ENCODE assay signal across 21 cellular contexts in the genomic region with DNA sequence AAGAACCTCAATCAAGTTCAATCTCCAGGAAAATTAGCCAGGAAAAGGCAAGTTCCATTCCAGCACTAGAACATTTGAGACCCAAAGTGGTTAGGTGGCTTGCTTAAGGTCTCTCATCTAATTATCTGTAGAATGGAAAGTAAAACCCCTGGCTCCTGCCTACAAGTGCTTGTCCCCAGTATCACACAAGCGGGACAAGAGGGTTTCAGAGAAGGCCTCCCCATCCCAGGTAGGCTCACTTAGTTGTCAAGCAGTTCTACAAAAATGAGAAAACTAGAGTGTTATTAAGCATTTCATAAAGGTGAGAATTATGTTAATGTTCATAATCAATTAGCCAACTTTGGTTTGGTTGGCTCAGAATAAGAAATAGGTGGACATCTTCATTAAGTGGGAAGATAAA. TPM values are rescaled to one million over a fixed set of nuclear protein-coding genes. Genes with fewer than 3 reads are reported as not detected.
DNase-seq lines count a peak whose midpoint lies in the region; ATAC-seq, FAIRE-seq and TF ChIP-seq lines count a peak whose summit lies in the region.
"Had no signal": no experiment of that assay in that cellular context is flagged by ENCODE, and none has a peak within 500 bp of the region (broad histone marks: within the 10 kb centered on the region; RNA-seq: fewer than 3 reads in every experiment).

No MANE protein-coding gene starts in this region.

- ATAC-seq in GM12878 (peak; percentile 12; the same call in 1 of the 3 replicates), GM19455 (IDR thresholded peaks at IDR 0.05; ENCODE audit: unreplicated experiment) (no peak)
- ATAC-seq: A549 had no signal

- intact Hi-C loops in GM12878 (cut with micrococcal nuclease; ENCODE audit: unreplicated experiment): no loop called here

- POLR2A ChIA-PET in GM12878 (lab: Charles Lee): interaction anchor here (0.6 to 19.8 kb wide), 3 partner anchors 9 to 40 kb away, joined by 4 to 415 read pairs (median 6); no protein-coding TSS in a partner anchor

- TF ChIP-seq CTCF in GM12865 (IDR thresholded peaks at IDR 0.05; ENCODE audit: insufficient read depth, low read depth, low read length, missing control alignments) (no peak), OCI-LY1 (IDR thresholded peaks at IDR 0.05; ENCODE audit: low read length) (no peak), GM12878 (IDR thresholded peaks at IDR 0.05 in 2 of 3, conservative IDR thresholded peaks at IDR 0.05 in 1 of 3; ENCODE audit: control insufficient read depth in 2 of 3, extremely low read depth in 1 of 3, insufficient read depth in 1 of 3, low read depth in 3 of 3, low read length in 3 of 3) (no peak)

- H3K9me2 ChIP-seq in OCI-LY1 (ENCODE audit: low read depth, low read length): no peaks in the 10 kb centered on the region

- TF ChIP-seq EP300 in GM12878 (IDR thresholded peaks at IDR 0.05; ENCODE audit: borderline replicate concordance in 1 of 2, control insufficient read depth in 1 of 2, low read depth in 2 of 2, low read length in 2 of 2): no peak

- H3K9me3 ChIP-seq in BLaER1 (peaks cover 19% of the 10 kb centered on the region; the same call in 1 of the 2 replicates), OCI-LY1 (ENCODE audit: low read length) (no peaks in the 10 kb centered on the region), GM12878 (replicated peaks; ENCODE audit: control insufficient read depth, insufficient read depth, low read length) (no peaks in the 10 kb centered on the region)
- H3K9me3 ChIP-seq: A549, HAP-1, Peyer's patch had no signal

- no peak for TF ChIP-seq RAD21 in GM12878 (IDR thresholded peaks at IDR 0.05; ENCODE audit: insufficient read depth, low read depth, low read length)

- peaks cover 7% of the 10 kb centered on the region; the same call in 1 of the 2 replicates for H3F3A ChIP-seq in OCI-LY1 (ENCODE audit: insufficient read depth, low read length)

- H2AFZ ChIP-seq in OCI-LY1 (ENCODE audit: low read length): no peak overlapping the region
- no peak overlapping the region for H2AFZ ChIP-seq in GM12878 (ENCODE audit: control insufficient read depth, low read depth, low read length)

- H3K4me3 ChIP-seq in BLaER1 (no peak overlapping the region), GM12865 (ENCODE audit: low read depth, low read length) (peak overlapping the region; percentile 97), OCI-LY1 (ENCODE audit: low read depth, low read length, poor library complexity, severe bottlenecking) (peak overlapping the region; percentile 70), GM12878 (peak overlapping the region; percentile 67)
- H3K4me3 ChIP-seq: A549, HAP-1, Peyer's patch, SK-N-MC had no signal

- SMC1A ChIA-PET in GM12878 (lab: Charles Lee; ENCODE audit: uncharacterized antibody, unreplicated experiment): interaction anchor here (1.1 to 32.6 kb wide), 3 partner anchors 10 to 44 kb away, joined by 3 to 972 read pairs (median 4); no protein-coding TSS in a partner anchor

- H4K20me1 ChIP-seq in BLaER1: peaks cover 47% of the 10 kb centered on the region
- H4K20me1 ChIP-seq in OCI-LY1 (ENCODE audit: insufficient read depth, low read length): no peaks in the 10 kb centered on the region
- H4K20me1 ChIP-seq in GM12878 (ENCODE audit: control insufficient read depth, insufficient read depth): no peaks in the 10 kb centered on the region

- 0% methylated on average over 1 of the region's 1 CpG for WGBS in GM12878 (ENCODE audit: insufficient coverage, insufficient replicate concordance, low lambda C conversion rate, missing lambda C conversion rate)

- no peak overlapping the region for H3K27ac ChIP-seq in BLaER1
- peak overlapping the region; percentile 90 for H3K27ac ChIP-seq in OCI-LY1 (ENCODE audit: low read depth, low read length, poor library complexity, severe bottlenecking)
- H3K27ac ChIP-seq in GM12878 (ENCODE audit: control insufficient read depth, insufficient read depth): peak overlapping the region; percentile 97
- H3K27ac ChIP-seq: A549, SK-N-MC had no signal

- no peak for FAIRE-seq in GM12878 (lab: Jason Lieb, UNC)
- FAIRE-seq: A549 had no signal

- H3K36me3 ChIP-seq in BLaER1 (peaks cover 60% of the 10 kb centered on the region), OCI-LY1 (ENCODE audit: insufficient read depth, low read length) (peaks cover 97% of the 10 kb centered on the region), GM12878 (ENCODE audit: control insufficient read depth in 2 of 2, insufficient read depth in 2 of 2, low read length in 1 of 2) (peaks cover 0 to 7% of the 10 kb centered on the region in 2 experiments; a peak in 2 of 4 replicates)
- H3K36me3 ChIP-seq: HAP-1, Peyer's patch had no signal

- CTCF ChIA-PET in GM12878 (lab: Yijun Ruan, JAX): interaction anchor here (0.8 to 9.1 kb wide), 5 partner anchors 44 to 928 kb away, joined by 3 to 181 read pairs (median 5); no protein-coding TSS in a partner anchor

- DNase-seq in GM12865 (ENCODE audit: low read depth): peak; percentile 63
- DNase-seq in GM12878 (ENCODE audit: low read depth, low spot score): no peak
- no peak for DNase-seq in HUDEP-2 (lab: John Stamatoyannopoulos, UW; ENCODE audit: unreplicated experiment in 76 of 76)
- no peak for DNase-seq in mesenteric fat pad (ENCODE audit: low spot score)
- no peak for DNase-seq in T1000 (lab: John Stamatoyannopoulos, UW)
- DNase-seq: CD4-positive, alpha-beta T cell; DMS53; NCI-H1436; NCI-H2081 treated with DMSO at 0.1 percent for 48 hours; NCI-H510A; NCI-H82; Peyer's patch; Right ventricle myocardium superior; T-helper 1 cell had no signal

- peak overlapping the region; percentile 19; the same call in 1 of the 2 replicates for H3K4me2 ChIP-seq in BLaER1
- peak overlapping the region; percentile 54 for H3K4me2 ChIP-seq in OCI-LY1 (ENCODE audit: low read length)
- H3K4me2 ChIP-seq in GM12878 (ENCODE audit: control insufficient read depth, insufficient read depth): peak overlapping the region; percentile 87
- H3K4me2 ChIP-seq: A549 had no signal

- TF ChIP-seq POLR2A in GM12878 (IDR thresholded peaks at IDR 0.05; ENCODE audit: low read depth, low read length): no peak

- H3K9ac ChIP-seq in BLaER1 (no peak overlapping the region), OCI-LY1 (ENCODE audit: low read length) (peak overlapping the region; percentile 32; the same call in 1 of the 2 replicates), GM12878 (ENCODE audit: control insufficient read depth, insufficient read depth, low read length) (peak overlapping the region; percentile 71)

- H3K79me2 ChIP-seq in OCI-LY1 (ENCODE audit: insufficient read depth, low read length) (peaks cover 99% of the 10 kb centered on the region), GM12878 (ENCODE audit: control insufficient read depth, insufficient read depth, low read length) (peaks cover 97% of the 10 kb centered on the region)

- RAD21 ChIA-PET in GM12878 (lab: Charles Lee; ENCODE audit: unreplicated experiment): interaction anchor here (1.1 to 22.2 kb wide), 3 partner anchors 9 to 86 kb away, joined by 3 to 657 read pairs (median 4); no protein-coding TSS in a partner anchor

- no TSS peak for BruUV-seq in GM12878 (replicated peaks; lab: Mats Ljungman, UMichigan)

- in situ Hi-C loops in GM12878 (cut with MboI): loop anchor here (10.0 kb wide), 1 partner anchor 1419 kb away; no protein-coding TSS in a partner anchor

- peaks cover 91% of the 10 kb centered on the region for H3K4me1 ChIP-seq in BLaER1
- peaks cover 98% of the 10 kb centered on the region for H3K4me1 ChIP-seq in OCI-LY1 (ENCODE audit: insufficient read depth, low read length, severe bottlenecking)
- H3K4me1 ChIP-seq in GM12878 (ENCODE audit: control insufficient read depth, insufficient read depth, low read length): peaks cover 39% of the 10 kb centered on the region
- H3K4me1 ChIP-seq: A549, HAP-1 had no signal

- no peaks in the 10 kb centered on the region for H3K27me3 ChIP-seq in BLaER1
- no peaks in the 10 kb centered on the region for H3K27me3 ChIP-seq in OCI-LY1 (ENCODE audit: insufficient read depth, low read length)
- H3K27me3 ChIP-seq in GM12878 (replicated peaks in 1 of 2; ENCODE audit: control insufficient read depth in 2 of 2, insufficient read depth in 2 of 2, low read length in 1 of 2): no peaks in the 10 kb centered on the region
- H3K27me3 ChIP-seq: Peyer's patch had no signal

TF ChIP-seq in GM12878, 131 proteins besides CTCF, POLR2A, EP300 and RAD21 (continues in another document):
- TF ChIP-seq TCF3 (IDR thresholded peaks at IDR 0.05; ENCODE audit: borderline replicate concordance, insufficient read depth, low read depth, low read length) (no peak), SMAD1 (IDR thresholded peaks at IDR 0.05; ENCODE audit: low read depth, partially characterized antibody) (no peak), RUNX3 (IDR thresholded peaks at IDR 0.05; ENCODE audit: low read length) (no peak), TCF12 (IDR thresholded peaks at IDR 0.05; ENCODE audit: low read depth, low read length) (no peak), ZBED1 (IDR thresholded peaks at IDR 0.05; ENCODE audit: borderline replicate concordance) (no peak), SMC3 (IDR thresholded peaks at IDR 0.05; ENCODE audit: borderline replicate concordance, low read length) (no peak)

RNA-seq across cellular contexts. Expression of gene POU2AF1, which starts 5.5 kb away (rescaled TPM):
- total RNA-seq in GM12878 (2013; cell fraction: nucleolus; rRNA removed): 165 and 176 TPM in 2 replicates
- 28.7 and 31.2 TPM in 2 replicates for total RNA-seq in GM12878 (2014; rRNA removed)
- 31.9 and 35.1 TPM in 2 replicates for total RNA-seq in GM12878 (2014; rRNA removed; fragmentation: Illumina TruSeq; extraction: Trizol)
- total RNA-seq in GM12878 (2021): 165 and 169 TPM in 2 replicates
- polyA plus RNA-seq in GM12878 (2011; ENCODE audit: low read depth): 175 TPM
- polyA plus RNA-seq in GM12878 (2011; rRNA removed): 34.5 and 61.7 TPM in 2 replicates
- 57.8 and 71.0 TPM in 2 replicates for polyA plus RNA-seq in GM12878 (2011; cell fraction: cytosol; rRNA removed)
- 98.1 and 141 TPM in 2 replicates for polyA plus RNA-seq in GM12878 (2011; cell fraction: nucleus; rRNA removed)
- polyA plus RNA-seq in GM12878 (2012): 246 and 275 TPM in 2 replicates
- 97.7 and 107 TPM in 2 replicates for polyA plus RNA-seq in GM12878 (2014; fragmentation: Illumina TruSeq; extraction: Trizol)
- 10 to 100 TPM; 13.1 to 92.7 TPM for polyA plus RNA-seq in GM12878 (2014; fragmentation: Nextera tagmentation; extraction: Ambion mirVana)
- 93.5 and 128 TPM in 2 replicates for polyA plus RNA-seq in GM12878 (2014; rRNA removed)
- polyA plus RNA-seq in GM12878 (2016; fragmentation: Nextera tagmentation; extraction: Ambion mirVana): 10 to 100 TPM; 71.3 to 79.7 TPM
- polyA minus RNA-seq in GM12878 (2011; rRNA and poly(A)+ RNA removed): 70.5 and 86.6 TPM in 2 replicates
- polyA minus RNA-seq in GM12878 (2011; cell fraction: cytosol; rRNA and poly(A)+ RNA removed): 55.2 and 55.6 TPM in 2 replicates
- polyA minus RNA-seq in GM12878 (2011; cell fraction: nucleus; rRNA and poly(A)+ RNA removed): 48.6 and 100 TPM in 2 replicates
- 0.10 TPM for total RNA-seq in mesenteric fat pad
- total RNA-seq: HT1080 had no signal
- polyA plus RNA-seq: A549 had no signal

Comparison
In these comparisons a context has a peak if more than half of its experiments do, and no peak if none do; other contexts are left out.
1. H3K4me2 ChIP-seq: peak in every context shown above with its lines; median percentile 87 in GM12878; 54 in OCI-LY1; 19 in BLaER1.
2. RNA of gene POU2AF1, which starts 5.5 kb away (total RNA-seq): 28.7 to 176 TPM in GM12878; 0.10 TPM in mesenteric fat pad (single experiment); every median in the first group is over 10 times any median in the second.